14 cellular contexts compared by ENCODE assay signal in the genomic region with DNA sequence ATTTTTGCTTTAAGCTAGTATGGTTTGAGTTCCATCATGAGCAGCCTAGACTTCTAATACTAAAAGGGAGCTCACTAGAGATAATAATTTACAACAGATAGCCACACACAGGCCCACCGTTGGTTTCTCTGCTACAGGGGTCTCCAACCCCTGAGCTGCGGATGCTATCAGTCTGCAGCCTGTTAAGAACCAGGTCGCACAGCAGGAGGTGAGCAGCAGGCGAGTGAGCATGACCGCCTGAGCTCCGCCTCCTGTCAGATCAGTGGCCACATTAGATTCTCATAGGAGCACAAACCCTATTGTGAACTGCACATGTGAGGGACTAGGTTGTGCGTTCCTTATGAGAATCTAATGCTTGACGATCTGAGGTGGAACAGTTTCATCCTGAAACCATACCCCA.
DNase-seq lines count a peak whose midpoint lies in the region; ATAC-seq and TF ChIP-seq lines count a peak whose summit lies in the region.
"Had no signal": no experiment of that assay in that cellular context is flagged by ENCODE, and none has a peak within 500 bp of the region (broad histone marks: within the 10 kb centered on the region; RNA-seq: fewer than 3 reads in every experiment).

No MANE protein-coding gene starts in this region.

- H3K4me1 Mint-ChIP-seq in glutamatergic neuron (ENCODE audit: low read depth, unreplicated experiment) (no peaks in the 10 kb centered on the region), neural progenitor cell (peaks cover 3% of the 10 kb centered on the region)
- H3K4me1 Mint-ChIP-seq: CD4-positive, alpha-beta memory T cell had no signal

- H3K9me3 ChIP-seq in WERI-Rb-1 (ENCODE audit: severe bottlenecking) (no peaks in the 10 kb centered on the region), neural progenitor cell (ENCODE audit: low read depth) (no peaks in the 10 kb centered on the region), gastroesophageal sphincter (no peaks in the 10 kb centered on the region)
- H3K9me3 ChIP-seq: BE2C had no signal

- no peak overlapping the region for H3K27ac Mint-ChIP-seq in glutamatergic neuron (ENCODE audit: unreplicated experiment)
- no peak overlapping the region for H3K27ac Mint-ChIP-seq in neural progenitor cell
- H3K27ac Mint-ChIP-seq: CD4-positive, alpha-beta memory T cell had no signal

- peak; percentile 40 for DNase-seq in ELF-1 (ENCODE audit: low read depth, low spot score)
- peak; percentile 22 for DNase-seq in WERI-Rb-1
- peak; percentile 33 for DNase-seq in glutamatergic neuron
- DNase-seq in neural progenitor cell (ENCODE audit: low spot score), result peak; percentile 24
- DNase-seq in HT-29 (ENCODE audit: low spot score), result no peak
- DNase-seq: BE2C; CD4-positive, alpha-beta memory T cell; DMS79; GM23248; H7; IMR-90 had no signal

- H3K36me3 ChIP-seq in WERI-Rb-1, result no peaks in the 10 kb centered on the region
- no peaks in the 10 kb centered on the region for H3K36me3 ChIP-seq in neural progenitor cell
- no peaks in the 10 kb centered on the region for H3K36me3 ChIP-seq in gastroesophageal sphincter
- H3K36me3 ChIP-seq: BE2C had no signal

- ATAC-seq in HG03469 (IDR thresholded peaks at IDR 0.05; ENCODE audit: unreplicated experiment) (no peak), gastroesophageal sphincter (no peak)

- no peak overlapping the region for H3K4me3 Mint-ChIP-seq in glutamatergic neuron (ENCODE audit: unreplicated experiment)
- no peak overlapping the region for H3K4me3 Mint-ChIP-seq in neural progenitor cell
- H3K4me3 Mint-ChIP-seq: CD4-positive, alpha-beta memory T cell had no signal

- H3K27me3 ChIP-seq in WERI-Rb-1 (ENCODE audit: insufficient read depth, low read depth, severe bottlenecking), result no peaks in the 10 kb centered on the region
- no peaks in the 10 kb centered on the region for H3K27me3 ChIP-seq in neural progenitor cell
- H3K27me3 ChIP-seq in gastroesophageal sphincter, result no peaks in the 10 kb centered on the region
- H3K27me3 ChIP-seq: BE2C had no signal

- no peaks in the 10 kb centered on the region for H4K20me1 ChIP-seq in neural progenitor cell (ENCODE audit: low read depth)

- H3K79me2 ChIP-seq in neural progenitor cell (ENCODE audit: low read depth), result no peaks in the 10 kb centered on the region

- H3K9ac ChIP-seq in neural progenitor cell, result no peak overlapping the region
- H3K9ac ChIP-seq: GM23248 had no signal

- H3K36me3 Mint-ChIP-seq in glutamatergic neuron (ENCODE audit: unreplicated experiment) (no peaks in the 10 kb centered on the region), neural progenitor cell (no peaks in the 10 kb centered on the region)
- H3K36me3 Mint-ChIP-seq: CD4-positive, alpha-beta memory T cell had no signal

- H3K9me3 Mint-ChIP-seq in glutamatergic neuron (ENCODE audit: unreplicated experiment) (no peaks in the 10 kb centered on the region), neural progenitor cell (peaks cover 5% of the 10 kb centered on the region)
- H3K9me3 Mint-ChIP-seq: CD4-positive, alpha-beta memory T cell had no signal

- no peak for TF ChIP-seq EP300 in gastroesophageal sphincter (IDR thresholded peaks at IDR 0.05)

- H3F3A ChIP-seq in neural progenitor cell (ENCODE audit: low read depth), result no peaks in the 10 kb centered on the region

- peaks cover 8% of the 10 kb centered on the region for H3K27me3 Mint-ChIP-seq in glutamatergic neuron (ENCODE audit: unreplicated experiment)
- H3K27me3 Mint-ChIP-seq in neural progenitor cell (ENCODE audit: insufficient read depth, low read depth), result peaks cover 4% of the 10 kb centered on the region

- no peak for TF ChIP-seq POLR2A in gastroesophageal sphincter (IDR thresholded peaks at IDR 0.05)

- no peak overlapping the region for H3K4me2 ChIP-seq in neural progenitor cell

- TF ChIP-seq CTCF in WERI-Rb-1 (IDR thresholded peaks at IDR 0.05; ENCODE audit: low read depth, low read length), result no peak
- TF ChIP-seq CTCF in glutamatergic neuron (IDR thresholded peaks at IDR 0.05; ENCODE audit: partially characterized antibody, unreplicated experiment), result no peak
- TF ChIP-seq CTCF in neural progenitor cell (IDR thresholded peaks at IDR 0.05), result no peak
- TF ChIP-seq CTCF in gastroesophageal sphincter (IDR thresholded peaks at IDR 0.05), result no peak

- H3K27ac ChIP-seq in WERI-Rb-1 (no peak overlapping the region), neural progenitor cell (no peak overlapping the region), gastroesophageal sphincter (no peak overlapping the region)
- H3K27ac ChIP-seq: C4-2B, GM23248 had no signal

- H3K4me1 ChIP-seq in neural progenitor cell, result no peaks in the 10 kb centered on the region
- H3K4me1 ChIP-seq in gastroesophageal sphincter, result no peaks in the 10 kb centered on the region
- H3K4me1 ChIP-seq: BE2C had no signal

- H3K4me3 ChIP-seq in WERI-Rb-1 (ENCODE audit: low read depth, low read length) (no peak overlapping the region), neural progenitor cell (no peak overlapping the region), gastroesophageal sphincter (no peak overlapping the region)
- H3K4me3 ChIP-seq: GM23248 had no signal

- WGBS in gastroesophageal sphincter (ENCODE audit: low coverage in 1 of 2), 2 donors, result 51 to 90% methylated on average over 2 to 8 of the region's 8 CpGs

- no peak overlapping the region for H2AFZ ChIP-seq in neural progenitor cell (replicated peaks)
- H2AFZ ChIP-seq: GM23248 had no signal
